Comparison of ENCODE assay signal across 15 cellular contexts in the genomic region with DNA sequence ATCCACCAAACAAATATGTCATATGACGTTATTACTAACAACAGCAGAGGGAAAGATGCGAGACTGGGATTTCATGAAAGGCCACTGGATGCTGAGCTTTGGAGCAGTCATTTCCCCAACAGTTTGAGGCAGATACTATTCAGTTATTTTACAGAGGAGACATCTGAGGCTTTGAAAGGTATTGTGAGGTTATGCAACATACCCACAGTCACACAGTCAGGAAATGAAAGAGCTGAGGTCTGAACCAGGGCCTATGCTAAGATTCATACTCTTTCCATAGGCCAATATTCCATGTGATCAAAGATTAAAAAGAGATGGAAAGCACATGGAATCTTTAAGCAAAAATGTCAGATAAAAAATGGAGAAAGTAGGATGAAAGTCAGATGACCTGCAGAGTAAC.
DNase-seq lines count a peak whose midpoint lies in the region; ATAC-seq and TF ChIP-seq lines count a peak whose summit lies in the region.
"Had no signal": no experiment of that assay in that cellular context is flagged by ENCODE, and none has a peak within 500 bp of the region (broad histone marks: within the 10 kb centered on the region; RNA-seq: fewer than 3 reads in every experiment).

No MANE protein-coding gene starts in this region.

- no peak for ATAC-seq in body of pancreas
- no peak for ATAC-seq in HG02571 (IDR thresholded peaks at IDR 0.05; ENCODE audit: unreplicated experiment)

- H3K4me1 ChIP-seq in body of pancreas: peaks cover 12% of the 10 kb centered on the region
- H3K4me1 ChIP-seq: BLaER1, HAP-1 had no signal

- WGBS in body of pancreas, 2 donors: 57 to 94% methylated on average over 2 of the region's 2 CpGs

- H3K9me3 ChIP-seq in SK-N-MC (ENCODE audit: low read depth, low read length): no peaks in the 10 kb centered on the region
- no peaks in the 10 kb centered on the region for H3K9me3 ChIP-seq in body of pancreas
- H3K9me3 ChIP-seq: HAP-1 had no signal

- H3K9ac ChIP-seq in SK-N-MC (ENCODE audit: insufficient read length): peak overlapping the region; percentile 48
- H3K9ac ChIP-seq: BLaER1 had no signal

- intact Hi-C loops in body of pancreas (cut with DNase I): no loop called here

- 0 out of 2 replicates have a peak overlapping the region, but pooled peaks have one; percentile 1 for H3K4me3 ChIP-seq in SK-N-MC
- H3K4me3 ChIP-seq in fibroblast of pulmonary artery (replicated peaks; ENCODE audit: low read depth, low read length): no peak overlapping the region
- H3K4me3 ChIP-seq in body of pancreas: no peak overlapping the region
- H3K4me3 ChIP-seq: BLaER1, HAP-1 had no signal

- TF ChIP-seq POLR2A in body of pancreas (IDR thresholded peaks at IDR 0.05): no peak

- DNase-seq in AML-193 (lab: John Stamatoyannopoulos, UW) (peak; percentile 2 to 10), Kasumi-1 (lab: John Stamatoyannopoulos, UW) (peak; percentile 44), SK-N-MC (ENCODE audit: low read depth, low spot score) (no peak), fibroblast of pulmonary artery (ENCODE audit: low read depth) (peak; percentile 44), body of pancreas (no peak), C1 segment of cervical spinal cord (lab: John Stamatoyannopoulos, UW) (no peak), NCI-H1092 treated with DMSO at 0.1 percent for 48 hours (lab: John Stamatoyannopoulos, UW) (no peak)
- DNase-seq: NCI-H1105, NCI-H1694 treated with DMSO at 0.1 percent for 48 hours, NCI-H748 treated with DMSO at 0.1 percent for 48 hours, RPMI8226, T-helper 1 cell had no signal

- H3K27ac ChIP-seq in SK-N-MC (peak overlapping the region; percentile 100), body of pancreas (no peak overlapping the region)
- H3K27ac ChIP-seq: BLaER1 had no signal

- H3K36me3 ChIP-seq in SK-N-MC (ENCODE audit: insufficient read depth, low read length) (peaks cover 23% of the 10 kb centered on the region), body of pancreas (replicated peaks in 1 of 2; ENCODE audit: insufficient read depth in 1 of 2, low read depth in 2 of 2) (no peaks in the 10 kb centered on the region)
- H3K36me3 ChIP-seq: BLaER1, HAP-1 had no signal

- TF ChIP-seq CTCF in fibroblast of pulmonary artery (IDR thresholded peaks at IDR 0.05; ENCODE audit: low read length, missing control alignments) (no peak), body of pancreas (IDR thresholded peaks at IDR 0.05) (no peak)

- H3K27me3 ChIP-seq in body of pancreas: no peaks in the 10 kb centered on the region
- H3K27me3 ChIP-seq: BLaER1 had no signal

Comparison
In these comparisons a context has a peak if more than half of its experiments do, and no peak if none do; other contexts are left out.
1. DNase-seq: peak in AML-193 (2 of 2), Kasumi-1 (2 of 2) and fibroblast of pulmonary artery (single experiment); none in SK-N-MC (single experiment), body of pancreas (0 of 4), C1 segment of cervical spinal cord (0 of 14) and NCI-H1092 treated with DMSO at 0.1 percent for 48 hours (single experiment).